1 cellular context compared by ENCODE assay signal in the genomic region with DNA sequence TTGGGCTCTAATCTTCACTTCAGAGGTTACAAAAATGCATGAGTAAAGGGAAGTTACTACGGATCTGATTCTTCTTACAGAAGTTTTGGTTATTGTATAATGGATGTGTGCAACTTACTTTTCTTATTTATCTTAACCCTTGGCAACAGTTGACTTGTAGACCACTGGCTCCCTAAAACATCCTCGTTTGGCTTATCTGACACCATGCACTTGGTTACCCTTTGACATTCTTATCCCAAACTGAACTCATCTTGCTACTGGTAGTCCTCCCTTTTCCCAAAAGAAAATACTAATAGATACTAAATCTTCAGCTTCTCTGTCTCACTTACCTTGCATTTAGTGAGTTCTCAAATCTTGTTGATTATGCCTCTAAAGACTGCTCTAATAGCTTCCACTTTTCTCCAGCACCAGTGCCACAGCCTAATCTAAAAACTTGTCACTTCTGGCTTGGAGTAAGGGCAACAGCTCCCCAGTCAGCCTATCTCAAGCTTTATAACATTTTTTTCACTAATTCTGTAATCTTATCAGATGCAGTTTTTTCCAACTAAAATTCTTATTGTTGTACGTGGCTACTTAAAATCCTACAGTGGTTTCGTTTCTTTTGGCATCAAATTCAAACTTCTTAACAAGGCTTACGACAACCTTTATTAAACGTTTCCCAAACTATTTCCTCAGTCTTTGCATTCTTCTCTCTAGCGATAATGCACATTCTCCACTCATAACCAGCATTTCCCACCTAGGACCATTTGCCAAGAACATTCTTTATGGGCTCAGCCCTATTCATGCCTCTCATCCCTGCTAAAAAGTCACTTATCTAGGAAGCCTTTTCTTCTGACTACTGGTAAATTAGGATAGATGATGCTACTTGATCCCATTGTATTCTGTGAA.
A peak's percentile ranks its signal among the peaks of the same experiment; 100 is the strongest.
TF ChIP-seq lines count a peak whose summit lies in the region.

No MANE protein-coding gene starts in this region.

TF ChIP-seq in endothelial cell of umbilical vein, 7 proteins besides CTCF, POLR2A, EP300 and RAD21:
- TF ChIP-seq POLR2AphosphoS5 (IDR thresholded peaks at IDR 0.05; ENCODE audit: insufficient read depth, low read depth, low read length) (no peak), GATA2 (IDR thresholded peaks at IDR 0.05; ENCODE audit: insufficient read depth, insufficient read length, low read depth, low read length) (peak; percentile 26)
